28 cellular contexts compared by ENCODE assay signal in the genomic region with DNA sequence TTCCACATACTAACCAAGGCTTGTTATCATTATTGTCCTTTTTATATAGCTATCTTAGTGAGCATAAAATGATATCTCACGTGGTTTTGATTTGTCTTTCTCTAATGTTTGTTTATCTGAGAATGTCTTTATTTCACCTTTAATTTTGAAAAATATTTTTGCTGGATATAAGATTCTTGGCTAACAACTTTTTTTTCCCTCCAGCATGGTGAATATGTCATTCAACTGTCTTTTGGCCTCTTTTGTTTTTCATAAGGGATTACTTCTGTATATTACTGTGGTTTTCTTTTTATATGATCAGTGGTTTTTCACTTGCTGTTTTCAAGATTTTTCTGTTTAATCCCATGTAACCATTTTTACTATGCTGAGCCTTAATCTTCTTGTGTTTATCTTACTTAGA.
"Had no signal": no experiment of that assay in that cellular context is flagged by ENCODE, and none has a peak within 500 bp of the region (broad histone marks: within the 10 kb centered on the region; RNA-seq: fewer than 3 reads in every experiment).

No MANE protein-coding gene starts in this region.

- H3K4me1 Mint-ChIP-seq: stimulated activated effector memory CD8-positive, alpha-beta T cell treated with anti-CD3 and anti-CD28 coated beads, Interleukin-12 subunit alpha, Interleukin-12 subunit beta, amount 100 ng/mL, for 72 hours; stimulated activated memory B cell treated with anti-CD40 and anti-IgM and Interleukin-4, amounts not matched to agents 10 μg/mL and 1 μg/mL and 100 μg/mL, for 72 hours; stimulated activated naive B cell treated with anti-CD40 and anti-IgM and Interleukin-4, amounts not matched to agents 10 μg/mL and 1 μg/mL and 100 μg/mL, for 72 hours; stimulated activated naive CD8-positive, alpha-beta T cell treated with anti-CD3 and anti-CD28 coated beads, Interleukin-15, amount 100 ng/mL, for 72 hours had no signal

- H3K27ac Mint-ChIP-seq: stimulated activated effector memory CD8-positive, alpha-beta T cell treated with anti-CD3 and anti-CD28 coated beads, Interleukin-12 subunit alpha, Interleukin-12 subunit beta, amount 100 ng/mL, for 72 hours; stimulated activated memory B cell treated with anti-CD40 and anti-IgM and Interleukin-4, amounts not matched to agents 10 μg/mL and 1 μg/mL and 100 μg/mL, for 72 hours; stimulated activated naive B cell treated with anti-CD40 and anti-IgM and Interleukin-4, amounts not matched to agents 10 μg/mL and 1 μg/mL and 100 μg/mL, for 72 hours; stimulated activated naive CD8-positive, alpha-beta T cell treated with anti-CD3 and anti-CD28 coated beads, Interleukin-15, amount 100 ng/mL, for 72 hours; stimulated activated naive CD8-positive, alpha-beta T cell treated with anti-CD3 and anti-CD28 coated beads, Interleukin-15, Interleukin-2, amounts not matched to agents 100 ng/mL and 50 ng/mL, for 24 hours; type B pancreatic cell had no signal

- H3K27me3 Mint-ChIP-seq: stimulated activated memory B cell treated with anti-CD40 and anti-IgM and Interleukin-4, amounts not matched to agents 10 μg/mL and 1 μg/mL and 100 μg/mL, for 72 hours; stimulated activated naive B cell treated with anti-CD40 and anti-IgM and Interleukin-4, amounts not matched to agents 10 μg/mL and 1 μg/mL and 100 μg/mL, for 72 hours; stimulated activated naive CD8-positive, alpha-beta T cell treated with anti-CD3 and anti-CD28 coated beads, Interleukin-15, amount 100 ng/mL, for 72 hours; stimulated activated naive CD8-positive, alpha-beta T cell treated with anti-CD3 and anti-CD28 coated beads, Interleukin-15, Interleukin-2, amounts not matched to agents 100 ng/mL and 50 ng/mL, for 24 hours; type B pancreatic cell had no signal

- H3K27me3 ChIP-seq: stomach, suprapubic skin, testis, thyroid gland, tibial artery, tibial nerve, transverse colon, upper lobe of left lung, upper lobe of right lung, uterus, vagina had no signal

- ATAC-seq: stimulated activated effector memory CD8-positive, alpha-beta T cell treated with anti-CD3 and anti-CD28 coated beads, Interleukin-12 subunit alpha, Interleukin-12 subunit beta, amount 100 ng/mL, for 72 hours; stimulated activated memory B cell treated with anti-CD40 and anti-IgM and Interleukin-4, amounts not matched to agents 10 μg/mL and 1 μg/mL and 100 μg/mL, for 72 hours; stimulated activated naive B cell treated with anti-CD40 and anti-IgM and Interleukin-4, amounts not matched to agents 10 μg/mL and 1 μg/mL and 100 μg/mL, for 72 hours; stimulated activated naive CD8-positive, alpha-beta T cell treated with anti-CD3 and anti-CD28 coated beads, Interleukin-15, amount 100 ng/mL, for 72 hours; stimulated activated naive CD8-positive, alpha-beta T cell treated with anti-CD3 and anti-CD28 coated beads, Interleukin-15, Interleukin-2, amounts not matched to agents 100 U/mL and 50 U/mL, for 24 hours; upper lobe of right lung had no signal

- H3K4me1 ChIP-seq: stomach, suprapubic skin, testis, thyroid gland, tibial artery, tibial nerve, transverse colon, upper lobe of left lung, upper lobe of right lung, uterus, vagina had no signal

- H3K9me3 ChIP-seq: stomach, testis, thoracic aorta, thyroid gland, tibial artery, upper lobe of left lung, upper lobe of right lung, uterus, vagina had no signal

- H3K36me3 ChIP-seq: stomach, suprapubic skin, thoracic aorta, thyroid gland, tibial artery, tibial nerve, transverse colon, upper lobe of left lung, upper lobe of right lung, uterus, vagina had no signal

- H3K4me3 ChIP-seq: stomach, suprapubic skin, testis, thoracic aorta, thyroid gland, tibial artery, tibial nerve, transverse colon, upper lobe of left lung, upper lobe of right lung, uterus, vagina had no signal

- DNase-seq: stimulated activated CD4-positive, alpha-beta T cell treated with anti-CD3 and anti-CD28 coated beads, Interleukin-2, amount 100 ng/mL, for 48 hours; stimulated activated CD4-positive, alpha-beta T cell treated with anti-CD3 and anti-CD28 coated beads, Interleukin-4, amount 100 ng/mL, for 1 hour; stimulated activated CD4-positive, alpha-beta T cell treated with anti-CD3 and anti-CD28 coated beads, Interleukin-4, amount 100 ng/mL, for 24 hours; stimulated activated CD4-positive, alpha-beta T cell treated with anti-CD3 and anti-CD28 coated beads, Interleukin-4, amount 100 ng/mL, for 4 hours; stimulated activated CD8-positive, alpha-beta memory T cell treated with anti-CD3 and anti-CD28 coated beads, Interleukin-4, amount 100 ng/mL, for 48 hours; stimulated activated naive B cell treated with anti-CD40 and anti-IgM and Interleukin-4, amounts not matched to agents 10 μg/mL and 1 μg/mL and 100 μg/mL, for 72 hours; stimulated activated naive CD4-positive, alpha-beta T cell; stimulated activated naive CD4-positive, alpha-beta T cell treated with Interleukin-2 at 50 U/mL for 16 hours; stimulated activated naive CD8-positive, alpha-beta T cell treated with anti-CD3 and anti-CD28 coated beads, Interleukin-15, amount 100 ng/mL, for 72 hours; stimulated activated naive CD8-positive, alpha-beta T cell treated with anti-CD3 and anti-CD28 coated beads, Interleukin-15, Interleukin-2, amounts not matched to agents 100 U/mL and 50 U/mL, for 24 hours; stomach; substantia nigra; testis; thyroid gland; tibial artery; transverse colon; trophoblast cell; upper lobe of left lung; upper lobe of right lung; uterus had no signal

- H3K27ac ChIP-seq: stomach, suprapubic skin, testis, thoracic aorta, thyroid gland, tibial artery, tibial nerve, transverse colon, upper lobe of left lung, upper lobe of right lung, uterus, vagina had no signal

- H3K4me3 Mint-ChIP-seq: stimulated activated effector memory CD8-positive, alpha-beta T cell treated with anti-CD3 and anti-CD28 coated beads, Interleukin-12 subunit alpha, Interleukin-12 subunit beta, amount 100 ng/mL, for 72 hours; stimulated activated memory B cell treated with anti-CD40 and anti-IgM and Interleukin-4, amounts not matched to agents 10 μg/mL and 1 μg/mL and 100 μg/mL, for 72 hours; stimulated activated naive B cell treated with anti-CD40 and anti-IgM and Interleukin-4, amounts not matched to agents 10 μg/mL and 1 μg/mL and 100 μg/mL, for 72 hours; stimulated activated naive CD8-positive, alpha-beta T cell treated with anti-CD3 and anti-CD28 coated beads, Interleukin-15, amount 100 ng/mL, for 72 hours; stimulated activated naive CD8-positive, alpha-beta T cell treated with anti-CD3 and anti-CD28 coated beads, Interleukin-15, Interleukin-2, amounts not matched to agents 100 ng/mL and 50 ng/mL, for 24 hours; type B pancreatic cell had no signal

- H3K36me3 Mint-ChIP-seq: stimulated activated effector memory CD8-positive, alpha-beta T cell treated with anti-CD3 and anti-CD28 coated beads, Interleukin-12 subunit alpha, Interleukin-12 subunit beta, amount 100 ng/mL, for 72 hours; stimulated activated memory B cell treated with anti-CD40 and anti-IgM and Interleukin-4, amounts not matched to agents 10 μg/mL and 1 μg/mL and 100 μg/mL, for 72 hours; stimulated activated naive B cell treated with anti-CD40 and anti-IgM and Interleukin-4, amounts not matched to agents 10 μg/mL and 1 μg/mL and 100 μg/mL, for 72 hours; type B pancreatic cell had no signal
